Comparison of ENCODE assay signal across 33 cellular contexts in the genomic region with DNA sequence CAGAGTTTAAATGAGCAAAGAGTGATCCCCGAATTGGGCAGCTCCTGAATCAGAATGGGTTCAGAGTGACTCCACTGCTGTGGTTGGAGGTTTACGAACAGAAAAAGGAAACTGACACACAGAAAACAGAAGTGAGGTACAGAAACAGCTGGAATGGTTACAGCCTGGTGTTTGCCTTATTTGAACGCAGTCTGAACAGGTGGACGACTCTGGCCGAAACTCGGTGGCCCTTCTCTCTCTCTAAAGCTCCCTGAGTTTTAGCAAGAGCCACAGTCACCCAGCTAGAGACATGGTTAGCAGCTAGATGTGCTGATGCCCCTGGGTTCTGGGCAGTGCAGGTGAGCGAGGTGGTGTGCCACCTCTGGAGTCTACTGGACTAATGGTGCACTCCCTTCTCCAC. TPM values are rescaled to one million over a fixed set of nuclear protein-coding genes. Genes with fewer than 3 reads are reported as not detected.
"Had no signal": no experiment of that assay in that cellular context is flagged by ENCODE, and none has a peak within 500 bp of the region (broad histone marks: within the 10 kb centered on the region; RNA-seq: fewer than 3 reads in every experiment).

No MANE protein-coding gene starts in this region.

- H3K4me1 ChIP-seq: adrenal gland, body of pancreas, colonic mucosa, heart left ventricle had no signal

- ATAC-seq: activated CD4-positive, alpha-beta T cell treated with anti-CD3 and anti-CD28 coated beads for 36 hours; activated CD8-positive, alpha-beta memory T cell treated with anti-CD3 and anti-CD28 coated beads, Interleukin-2, amount 10 ng/mL, durations not matched to agents 7 days and 5 days; activated CD8-positive, alpha-beta T cell treated with anti-CD3 and anti-CD28 coated beads, Interleukin-2, amount 10 ng/mL, durations not matched to agents 7 days and 5 days; activated naive CD8-positive, alpha-beta T cell treated with anti-CD3 and anti-CD28 coated beads, Interleukin-2, amount 50 U/mL, for 24 hours; body of pancreas; esophagus mucosa; T-cell had no signal

- H3K27ac Mint-ChIP-seq: activated CD4-positive, alpha-beta memory T cell treated with anti-CD3 and anti-CD28 coated beads for 36 hours; activated CD4-positive, alpha-beta T cell treated with anti-CD3 and anti-CD28 coated beads for 36 hours; activated CD4-positive, alpha-beta T cell treated with anti-CD3 and anti-CD28 coated beads, Interleukin-2, amount 10 ng/mL, durations not matched to agents 24 days and 14 days; activated CD8-positive, alpha-beta memory T cell treated with anti-CD3 and anti-CD28 coated beads, Interleukin-2, amount 10 ng/mL, durations not matched to agents 7 days and 5 days; activated naive CD8-positive, alpha-beta T cell treated with anti-CD3 and anti-CD28 coated beads for 36 hours; activated naive CD8-positive, alpha-beta T cell treated with anti-CD3 and anti-CD28 coated beads, Interleukin-2, amount 50 U/mL, for 24 hours; activated T-helper 1 cell treated with anti-CD3 and anti-CD28 coated beads, Interleukin-12 subunit alpha, Interleukin-12 subunit beta, Interleukin-2, Interleukin-4 antibody, amounts not matched to agents 30 ng/mL and 10 ng/mL and 1 ng/mL, durations not matched to agents 14 hours and 24 hours and 36 hours; T-cell; T-helper 1 cell treated with Interleukin-12 subunit alpha and Interleukin-12 subunit beta and Interleukin-4 antibody, amounts not matched to agents 30 μg/mL and 1 μg/mL, for 36 hours; T-helper 2 cell treated with Interferon-gamma antibody and Interleukin-4, amounts not matched to agents 5 μg/mL and 100 μg/mL, for 36 hours had no signal

- H3K4me1 Mint-ChIP-seq: activated CD4-positive, alpha-beta T cell treated with anti-CD3 and anti-CD28 coated beads for 36 hours; activated CD8-positive, alpha-beta memory T cell treated with anti-CD3 and anti-CD28 coated beads, Interleukin-2, amount 10 ng/mL, durations not matched to agents 7 days and 5 days; activated naive CD8-positive, alpha-beta T cell treated with anti-CD3 and anti-CD28 coated beads for 36 hours; activated naive CD8-positive, alpha-beta T cell treated with anti-CD3 and anti-CD28 coated beads, Interleukin-2, amount 50 U/mL, for 24 hours; T-cell had no signal

- H3K27me3 Mint-ChIP-seq: activated CD4-positive, alpha-beta memory T cell treated with anti-CD3 and anti-CD28 coated beads for 36 hours; activated CD4-positive, alpha-beta T cell treated with anti-CD3 and anti-CD28 coated beads for 36 hours; activated CD4-positive, alpha-beta T cell treated with anti-CD3 and anti-CD28 coated beads, Interleukin-2, amount 10 ng/mL, durations not matched to agents 24 days and 14 days; activated CD8-positive, alpha-beta memory T cell treated with anti-CD3 and anti-CD28 coated beads, Interleukin-2, amount 10 ng/mL, durations not matched to agents 7 days and 5 days; activated naive CD8-positive, alpha-beta T cell treated with anti-CD3 and anti-CD28 coated beads for 36 hours; activated naive CD8-positive, alpha-beta T cell treated with anti-CD3 and anti-CD28 coated beads, Interleukin-2, amount 50 U/mL, for 24 hours; T-cell had no signal

- H3K4me3 ChIP-seq: adrenal gland, body of pancreas, colonic mucosa, heart left ventricle had no signal

- H3K9me3 Mint-ChIP-seq: activated CD4-positive, alpha-beta memory T cell treated with anti-CD3 and anti-CD28 coated beads for 36 hours; activated CD4-positive, alpha-beta T cell treated with anti-CD3 and anti-CD28 coated beads, Interleukin-2, amount 10 ng/mL, durations not matched to agents 24 days and 14 days; activated naive CD8-positive, alpha-beta T cell treated with anti-CD3 and anti-CD28 coated beads for 36 hours; activated naive CD8-positive, alpha-beta T cell treated with anti-CD3 and anti-CD28 coated beads, Interleukin-2, amount 50 U/mL, for 24 hours; activated T-helper 1 cell treated with anti-CD3 and anti-CD28 coated beads, Interleukin-12 subunit alpha, Interleukin-12 subunit beta, Interleukin-2, Interleukin-4 antibody, amounts not matched to agents 30 ng/mL and 10 ng/mL and 1 ng/mL, durations not matched to agents 14 hours and 24 hours and 36 hours; T-cell; T-helper 1 cell treated with Interleukin-12 subunit alpha and Interleukin-12 subunit beta and Interleukin-4 antibody, amounts not matched to agents 30 μg/mL and 1 μg/mL, for 36 hours; T-helper 2 cell treated with Interferon-gamma antibody and Interleukin-4, amounts not matched to agents 5 μg/mL and 100 μg/mL, for 36 hours had no signal

- DNase-seq: activated CD4-positive, alpha-beta memory T cell treated with anti-CD3 and anti-CD28 coated beads for 36 hours; activated CD4-positive, alpha-beta T cell treated with anti-CD3 and anti-CD28 coated beads for 36 hours; activated CD4-positive, alpha-beta T cell treated with anti-CD3 and anti-CD28 coated beads, Interleukin-2, amount 10 ng/mL, durations not matched to agents 24 days and 14 days; activated CD4-positive, CD25-positive, alpha-beta regulatory T cell; activated CD4-positive, CD25-positive, alpha-beta regulatory T cell treated with anti-CD3 and anti-CD28 coated beads, Interleukin-2, amount 50 U/mL, for 72 hours; activated CD8-positive, alpha-beta memory T cell treated with anti-CD3 and anti-CD28 coated beads, Interleukin-2, amount 10 ng/mL, durations not matched to agents 7 days and 5 days; activated CD8-positive, alpha-beta memory T cell treated with anti-CD3 and anti-CD28 coated beads, Interleukin-2, amount 50 U/mL, for 4 hours; activated CD8-positive, alpha-beta T cell treated with anti-CD3 and anti-CD28 coated beads, Interleukin-2, amount 10 ng/mL, durations not matched to agents 7 days and 5 days; activated gamma-delta T cell; activated naive CD4-positive, alpha-beta T cell; activated naive CD4-positive, alpha-beta T cell treated with anti-CD3 and anti-CD28 coated beads, Interleukin-2, amount 50 U/mL, for 16 hours; activated naive CD8-positive, alpha-beta T cell treated with anti-CD3 and anti-CD28 coated beads for 36 hours; activated naive CD8-positive, alpha-beta T cell treated with anti-CD3 and anti-CD28 coated beads, Interleukin-2, amount 50 U/mL, for 24 hours; activated T-cell treated with anti-CD3 and anti-CD28 coated beads, Interleukin-2, amount 50 U/mL, for 1 hour; activated T-cell treated with anti-CD3 and anti-CD28 coated beads, Interleukin-2, amount 50 U/mL, for 48 hours; adrenal gland; amygdala; aorta; body of pancreas; caudate nucleus; cerebellar nuclear complex; colonic mucosa; effector CD8-positive, alpha-beta T cell; foreskin fibroblast; heart left ventricle; T-cell; T1000; WERI-Rb-1 had no signal

- H3K27ac ChIP-seq: adrenal gland, body of pancreas, colonic mucosa, heart left ventricle, WERI-Rb-1 had no signal

- H3K27me3 ChIP-seq: adrenal gland, body of pancreas, colonic mucosa, heart left ventricle had no signal

- H3K4me3 Mint-ChIP-seq: activated CD4-positive, alpha-beta memory T cell treated with anti-CD3 and anti-CD28 coated beads for 36 hours; activated CD4-positive, alpha-beta T cell treated with anti-CD3 and anti-CD28 coated beads for 36 hours; activated CD4-positive, alpha-beta T cell treated with anti-CD3 and anti-CD28 coated beads, Interleukin-2, amount 10 ng/mL, durations not matched to agents 24 days and 14 days; activated CD8-positive, alpha-beta memory T cell treated with anti-CD3 and anti-CD28 coated beads, Interleukin-2, amount 10 ng/mL, durations not matched to agents 7 days and 5 days; activated CD8-positive, alpha-beta T cell treated with anti-CD3 and anti-CD28 coated beads, Interleukin-2, amount 10 ng/mL, durations not matched to agents 7 days and 5 days; activated naive CD8-positive, alpha-beta T cell treated with anti-CD3 and anti-CD28 coated beads for 36 hours; activated naive CD8-positive, alpha-beta T cell treated with anti-CD3 and anti-CD28 coated beads, Interleukin-2, amount 50 U/mL, for 24 hours; activated T-helper 1 cell treated with anti-CD3 and anti-CD28 coated beads, Interleukin-12 subunit alpha, Interleukin-12 subunit beta, Interleukin-2, Interleukin-4 antibody, amounts not matched to agents 30 ng/mL and 10 ng/mL and 1 ng/mL, durations not matched to agents 14 hours and 24 hours and 36 hours; T-cell; T-helper 1 cell treated with Interleukin-12 subunit alpha and Interleukin-12 subunit beta and Interleukin-4 antibody, amounts not matched to agents 30 μg/mL and 1 μg/mL, for 36 hours; T-helper 2 cell treated with Interferon-gamma antibody and Interleukin-4, amounts not matched to agents 5 μg/mL and 100 μg/mL, for 36 hours had no signal

- H3K9me3 ChIP-seq: adrenal gland, body of pancreas, colonic mucosa, heart left ventricle had no signal

RNA-seq across cellular contexts. Expression of a gene that starts 54.2 kb away (rescaled TPM):
- total RNA-seq: dermis microvascular lymphatic vessel endothelial cell had no signal
